ENCODE assay signal across 26 cellular contexts in genomic region chr3:123031051-123031450, GRCh38. TPM values are rescaled to one million over a fixed set of nuclear protein-coding genes. Genes with fewer than 3 reads are reported as not detected.
"Had no signal": no experiment of that assay in that cellular context is flagged by ENCODE, and none has a peak within 500 bp of the region (broad histone marks: within the 10 kb centered on the region; RNA-seq: fewer than 3 reads in every experiment).

No MANE protein-coding gene starts in this region.

- H3K4me1 ChIP-seq: SJCRH30 had no signal

- DNase-seq: activated CD4-positive, alpha-beta memory T cell treated with anti-CD3 and anti-CD28 coated beads for 36 hours; activated CD4-positive, alpha-beta T cell treated with anti-CD3 and anti-CD28 coated beads, Interleukin-2, amount 10 ng/mL, durations not matched to agents 7 days and 5 days; activated CD4-positive, CD25-positive, alpha-beta regulatory T cell; activated CD8-positive, alpha-beta memory T cell treated with anti-CD3 and anti-CD28 coated beads for 24 hours; activated effector memory CD4-positive, alpha-beta T cell treated with anti-CD3 and anti-CD28 coated beads, Interleukin-2, amount 50 U/mL, for 16 hours; activated naive CD4-positive, alpha-beta T cell treated with Interleukin-2 at 50 U/mL for 16 hours; activated naive CD8-positive, alpha-beta T cell treated with anti-CD3 and anti-CD28 coated beads, Interleukin-2, amount 50 U/mL, for 24 hours; activated T-cell treated with anti-CD3 and anti-CD28 coated beads, Interleukin-2, amount 50 U/mL, for 4 hours; amniotic stem cell; body of pancreas; central memory CD4-positive, alpha-beta T cell; MG63; MV-4-11; NCI-H1092 treated with DMSO at 0.1 percent for 48 hours; NCI-H1436; NCI-H1930; NCI-H446; NK-92 treated with Interleukin-12 subunit alpha and Interleukin-12 subunit beta, amount 100 ng/mL, for 24 hours; Peyer's patch; Right ventricle myocardium superior; SJCRH30; T-helper 17 cell; T1000 had no signal

- H3K27ac ChIP-seq: ascending aorta, body of pancreas, Peyer's patch, RWPE1, SJCRH30 had no signal

- H3K9me3 ChIP-seq: ascending aorta, body of pancreas, MG63, Peyer's patch, SJCRH30 had no signal

- ATAC-seq: activated naive CD4-positive, alpha-beta T cell treated with anti-CD3 and anti-CD28 coated beads, Interleukin-2, amount 50 U/mL, for 72 hours; activated naive CD8-positive, alpha-beta T cell treated with anti-CD3 and anti-CD28 coated beads, Interleukin-2, amount 50 U/mL, for 24 hours; activated T-cell treated with anti-CD3 and anti-CD28 coated beads, Interleukin-2, amount 50 U/mL, for 4 hours; body of pancreas; T-helper 17 cell had no signal

- H3K36me3 ChIP-seq: ascending aorta, MG63, Peyer's patch, SJCRH30 had no signal

- H3K4me3 ChIP-seq: ascending aorta, body of pancreas, MG63, Peyer's patch, SJCRH30 had no signal

- H3K27me3 ChIP-seq: ascending aorta, body of pancreas, SJCRH30 had no signal

RNA-seq across cellular contexts. Expression of gene SEMA5B, which starts 3.5 kb away (rescaled TPM):
- total RNA-seq: activated CD4-positive, alpha-beta memory T cell treated with anti-CD3 and anti-CD28 coated beads for 36 hours; activated CD4-positive, alpha-beta T cell treated with anti-CD3 and anti-CD28 coated beads, Interleukin-2, amount 10 ng/mL, durations not matched to agents 7 days and 5 days; activated naive CD4-positive, alpha-beta T cell treated with anti-CD3 and anti-CD28 coated beads, Interleukin-2, amount 50 U/mL, for 72 hours; activated T-cell treated with anti-CD3 and anti-CD28 coated beads, Interleukin-2, amount 50 U/mL, for 4 hours; T-helper 17 cell had no signal
